In the genomic region with DNA sequence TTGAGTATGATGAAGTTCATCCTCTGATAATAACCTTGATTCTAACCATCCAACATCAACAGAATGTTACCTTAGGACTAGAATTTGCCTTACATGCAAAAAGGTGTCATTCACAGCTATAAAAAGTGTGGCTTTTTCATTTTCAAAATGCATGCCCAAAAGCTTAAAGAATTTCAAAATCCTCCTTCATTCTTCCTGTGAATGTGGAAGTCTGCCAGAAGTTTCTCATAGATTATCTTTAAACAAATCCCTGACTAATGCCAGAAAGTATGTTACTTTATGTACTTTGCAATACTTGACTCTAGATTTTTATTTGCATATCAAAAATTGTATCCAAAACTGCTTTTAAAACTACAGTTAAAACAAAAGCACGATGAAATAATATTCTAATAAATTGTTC, we compare ENCODE assay signal across 2 cellular contexts.
TF ChIP-seq lines count a peak whose summit lies in the region.

No MANE protein-coding gene starts in this region.

TF ChIP-seq in IMR-90, 13 proteins besides CTCF, POLR2A, EP300 and RAD21:
- TF ChIP-seq CEBPB (IDR thresholded peaks at IDR 0.05; ENCODE audit: low read depth, low read length) (peak; percentile 50; the same call in 1 of the 2 replicates), RFX5 (IDR thresholded peaks at IDR 0.05; ENCODE audit: low read depth, low read length) (no peak)
TF ChIP-seq in IMR-90: peak in this region for 1.

TF ChIP-seq in GM23338, 12 proteins besides CTCF, POLR2A, EP300 and RAD21:
- no peak for TF ChIP-seq EZH2phosphoT487 (IDR thresholded peaks at IDR 0.05; ENCODE audit: unreplicated experiment)
- TF ChIP-seq, protein P1, sequence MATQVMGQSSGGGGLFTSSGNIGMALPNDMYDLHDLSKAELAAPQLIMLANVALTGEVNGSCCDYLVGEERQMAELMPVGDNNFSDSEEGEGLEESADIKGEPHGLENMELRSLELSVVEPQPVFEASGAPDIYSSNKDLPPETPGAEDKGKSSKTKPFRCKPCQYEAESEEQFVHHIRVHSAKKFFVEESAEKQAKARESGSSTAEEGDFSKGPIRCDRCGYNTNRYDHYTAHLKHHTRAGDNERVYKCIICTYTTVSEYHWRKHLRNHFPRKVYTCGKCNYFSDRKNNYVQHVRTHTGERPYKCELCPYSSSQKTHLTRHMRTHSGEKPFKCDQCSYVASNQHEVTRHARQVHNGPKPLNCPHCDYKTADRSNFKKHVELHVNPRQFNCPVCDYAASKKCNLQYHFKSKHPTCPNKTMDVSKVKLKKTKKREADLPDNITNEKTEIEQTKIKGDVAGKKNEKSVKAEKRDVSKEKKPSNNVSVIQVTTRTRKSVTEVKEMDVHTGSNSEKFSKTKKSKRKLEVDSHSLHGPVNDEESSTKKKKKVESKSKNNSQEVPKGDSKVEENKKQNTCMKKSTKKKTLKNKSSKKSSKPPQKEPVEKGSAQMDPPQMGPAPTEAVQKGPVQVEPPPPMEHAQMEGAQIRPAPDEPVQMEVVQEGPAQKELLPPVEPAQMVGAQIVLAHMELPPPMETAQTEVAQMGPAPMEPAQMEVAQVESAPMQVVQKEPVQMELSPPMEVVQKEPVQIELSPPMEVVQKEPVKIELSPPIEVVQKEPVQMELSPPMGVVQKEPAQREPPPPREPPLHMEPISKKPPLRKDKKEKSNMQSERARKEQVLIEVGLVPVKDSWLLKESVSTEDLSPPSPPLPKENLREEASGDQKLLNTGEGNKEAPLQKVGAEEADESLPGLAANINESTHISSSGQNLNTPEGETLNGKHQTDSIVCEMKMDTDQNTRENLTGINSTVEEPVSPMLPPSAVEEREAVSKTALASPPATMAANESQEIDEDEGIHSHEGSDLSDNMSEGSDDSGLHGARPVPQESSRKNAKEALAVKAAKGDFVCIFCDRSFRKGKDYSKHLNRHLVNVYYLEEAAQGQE (IDR thresholded peaks at IDR 0.05; ENCODE audit: unreplicated experiment) = no peak
- no peak for TF ChIP-seq JUNB (IDR thresholded peaks at IDR 0.05; ENCODE audit: unreplicated experiment)
- TF ChIP-seq STAT1 (IDR thresholded peaks at IDR 0.05; ENCODE audit: unreplicated experiment) = no peak
TF ChIP-seq in GM23338: peak in this region for 0.
